16 cellular contexts compared by ENCODE assay signal in the genomic region with DNA sequence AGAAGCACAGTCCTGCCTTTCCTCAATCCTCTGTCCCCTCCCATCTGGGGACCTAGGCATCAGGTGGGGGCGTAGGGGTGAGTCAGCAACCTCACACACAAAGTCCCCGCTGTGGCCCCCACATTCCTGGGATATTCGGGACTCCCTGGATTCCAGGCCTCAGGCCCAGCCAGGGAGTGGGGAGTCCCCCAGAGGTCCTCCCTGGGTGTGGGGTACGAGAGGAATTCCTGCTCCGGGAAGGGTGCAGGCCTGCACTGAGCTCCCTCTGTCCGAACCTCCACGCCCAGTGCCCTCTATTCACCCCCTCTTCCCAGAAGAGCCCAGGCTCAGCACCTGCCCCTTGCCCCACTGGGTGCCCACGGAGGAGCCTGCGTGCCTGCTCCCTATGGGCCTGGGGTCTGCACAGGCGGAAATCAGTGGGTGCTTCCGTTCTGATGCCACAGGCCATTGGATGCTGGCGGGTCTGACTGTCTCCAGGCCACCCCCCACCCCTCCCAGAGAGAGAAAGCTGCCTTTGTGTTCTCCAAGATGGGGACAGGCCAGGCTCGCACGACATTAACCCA. TPM values are rescaled to one million over a fixed set of nuclear protein-coding genes. Genes with fewer than 3 reads are reported as not detected.
DNase-seq lines count a peak whose midpoint lies in the region; ATAC-seq and TF ChIP-seq lines count a peak whose summit lies in the region.
"Had no signal": no experiment of that assay in that cellular context is flagged by ENCODE, and none has a peak within 500 bp of the region (broad histone marks: within the 10 kb centered on the region; RNA-seq: fewer than 3 reads in every experiment).

No MANE protein-coding gene starts in this region.

- no peaks in the 10 kb centered on the region for H3K27me3 ChIP-seq in right cardiac atrium (ENCODE audit: control insufficient read depth, insufficient read depth)
- no peaks in the 10 kb centered on the region for H3K27me3 ChIP-seq in esophagus muscularis mucosa

- WGBS in right cardiac atrium, result 79% methylated on average over 14 of the region's 14 CpGs
- 70% methylated on average over 12 of the region's 14 CpGs for WGBS in esophagus muscularis mucosa

- TF ChIP-seq CTCF in esophagus muscularis mucosa (IDR thresholded peaks at IDR 0.05) (no peak), nephron (IDR thresholded peaks at IDR 0.05; ENCODE audit: unreplicated experiment in 3 of 3) (no peak)

- H3K27me3 Mint-ChIP-seq in nephron (ENCODE audit: low read depth), result peaks cover 18% of the 10 kb centered on the region

- H3K9me3 Mint-ChIP-seq in nephron, result no peaks in the 10 kb centered on the region
- H3K9me3 Mint-ChIP-seq: activated CD4-positive, alpha-beta T cell treated with anti-CD3 and anti-CD28 coated beads, Interleukin-2, amount 10 ng/mL, durations not matched to agents 7 days and 5 days; activated T-helper 17 cell treated with anti-CD3 and anti-CD28 coated beads, Interleukin-2, amount 50 U/mL, for 72 hours had no signal

- H3K4me1 Mint-ChIP-seq in nephron, result peaks cover 25% of the 10 kb centered on the region

- TF ChIP-seq POLR2A in esophagus muscularis mucosa (IDR thresholded peaks at IDR 0.05; ENCODE audit: low read depth), result no peak
- TF ChIP-seq POLR2A in GM18505 (IDR thresholded peaks at IDR 0.05; ENCODE audit: borderline replicate concordance, extremely low read depth, insufficient read depth, insufficient read length), result no peak

- H3K4me3 ChIP-seq in right cardiac atrium (ENCODE audit: low read length), result no peak overlapping the region
- peak overlapping the region in 1 of 4 donors; percentile 14 for H3K4me3 ChIP-seq in esophagus muscularis mucosa

- H3K36me3 ChIP-seq in esophagus muscularis mucosa, result no peaks in the 10 kb centered on the region

- H3K36me3 Mint-ChIP-seq in nephron (ENCODE audit: low read depth), result peaks cover 3% of the 10 kb centered on the region

- H3K9me3 ChIP-seq in right cardiac atrium (ENCODE audit: control insufficient read depth, low read length) (no peaks in the 10 kb centered on the region), esophagus muscularis mucosa (no peaks in the 10 kb centered on the region)

- H3K27ac Mint-ChIP-seq in nephron, result peak overlapping the region in 2 of 3 experiments; percentile 91 to 98
- H3K27ac Mint-ChIP-seq: activated CD4-positive, alpha-beta T cell treated with anti-CD3 and anti-CD28 coated beads, Interleukin-2, amount 10 ng/mL, durations not matched to agents 7 days and 5 days; T-helper 17 cell had no signal

- no peak overlapping the region for H3K27ac ChIP-seq in right cardiac atrium (ENCODE audit: low read length)
- peak overlapping the region; percentile 68 to 76 (median 72) for H3K27ac ChIP-seq in esophagus muscularis mucosa (replicated peaks in 1 of 4)
- H3K27ac ChIP-seq: epithelial cell of prostate had no signal

- peak overlapping the region in 2 of 3 experiments; percentile 76 to 83 for H3K4me3 Mint-ChIP-seq in nephron
- H3K4me3 Mint-ChIP-seq: activated CD4-positive, alpha-beta T cell treated with anti-CD3 and anti-CD28 coated beads, Interleukin-2, amount 10 ng/mL, durations not matched to agents 7 days and 5 days; activated T-helper 17 cell treated with anti-CD3 and anti-CD28 coated beads, Interleukin-2, amount 50 U/mL, for 72 hours; T-helper 17 cell had no signal

- ATAC-seq in right cardiac atrium, result peak; percentile 6 to 12
- ATAC-seq in left ventricle myocardium superior, result no peak
- no peak for ATAC-seq in GM21576 (IDR thresholded peaks at IDR 0.05; ENCODE audit: unreplicated experiment)
- no peak for ATAC-seq in GM18505 (IDR thresholded peaks at IDR 0.05; ENCODE audit: unreplicated experiment)
- ATAC-seq: activated T-helper 17 cell treated with anti-CD3 and anti-CD28 coated beads, Interleukin-2, amount 50 U/mL, for 72 hours; T-helper 17 cell had no signal

- H3K4me1 ChIP-seq in right cardiac atrium (ENCODE audit: control insufficient read depth, insufficient read depth, low read length) (peaks cover 5% of the 10 kb centered on the region), esophagus muscularis mucosa (peaks cover 13 to 58% (median 43%) of the 10 kb centered on the region in 4 donors)

- no peak for TF ChIP-seq EP300 in esophagus muscularis mucosa (IDR thresholded peaks at IDR 0.05)

- DNase-seq in right cardiac atrium (no peak), left ventricle myocardium superior (no peak), esophagus muscularis mucosa (ENCODE audit: extremely low spot score) (no peak), NCI-H524 (lab: John Stamatoyannopoulos, UW) (no peak), GM19240 (ENCODE audit: insufficient read length, low spot score) (no peak)
- DNase-seq: 8988T; activated CD4-positive, alpha-beta T cell treated with anti-CD3 and anti-CD28 coated beads, Interleukin-2, amount 10 ng/mL, durations not matched to agents 7 days and 5 days; NCI-H1105; NCI-H524 treated with DMSO at 0.1 percent for 48 hours; small intestine; T-helper 17 cell had no signal

- intact Hi-C loops in right cardiac atrium (cut with DNase I) (no loop called here), left ventricle myocardium superior (cut with micrococcal nuclease) (no loop called here), esophagus muscularis mucosa (cut with DNase I) (no loop called here)

RNA-seq across cellular contexts. Expression of a gene that starts 3.4 kb away (rescaled TPM):
- total RNA-seq in right cardiac atrium (10 to 100 TPM; 12.4 to 15.9 (median 14.1) TPM), left ventricle myocardium superior (10.5 TPM), esophagus muscularis mucosa (10 to 100 TPM; 31.6 to 67.9 (median 46.9) TPM)
- 17.6 TPM for polyA plus RNA-seq in right cardiac atrium

RNA-seq across cellular contexts. Expression of a gene that starts 16.8 kb away (rescaled TPM):
- 10 to 100 TPM; 41.4 to 50.6 (median 45.7) TPM for total RNA-seq in right cardiac atrium
- 65.0 TPM for polyA plus RNA-seq in right cardiac atrium
- total RNA-seq in left ventricle myocardium superior, result 38.6 TPM
- total RNA-seq in esophagus muscularis mucosa, result 10 to 100 TPM; 33.2 to 61.3 (median 47.8) TPM

RNA-seq across cellular contexts. Expression of a gene that starts 24.3 kb away (rescaled TPM):
- total RNA-seq in right cardiac atrium, result under 1 TPM in 3 of 4 donors, not detected in 1; 0.23 to 0.29 (median 0.28) TPM
- polyA plus RNA-seq in right cardiac atrium, result 0.34 TPM
- total RNA-seq in left ventricle myocardium superior, result 0.20 TPM
- total RNA-seq in esophagus muscularis mucosa, result under 1 TPM; 0.13 to 0.42 (median 0.25) TPM

RNA-seq across cellular contexts. Expression of a gene that starts 33.8 kb away (rescaled TPM):
- total RNA-seq in right cardiac atrium, result 10 to 100 TPM in 1 of 4 donors, 1 to 10 TPM in 3; 4.6 to 15.4 (median 7.1) TPM
- polyA plus RNA-seq in right cardiac atrium, result 7.9 TPM
- total RNA-seq in left ventricle myocardium superior, result 5.1 TPM
- 10 to 100 TPM in 3 of 4 donors, 1 to 10 TPM in 1; 7.5 to 45.7 (median 18.4) TPM for total RNA-seq in esophagus muscularis mucosa

RNA-seq across cellular contexts. Expression of a gene that starts 39.8 kb away (rescaled TPM):
- total RNA-seq in right cardiac atrium, result 10 to 100 TPM; 11.5 to 15.4 (median 13.0) TPM
- 11.6 TPM for polyA plus RNA-seq in right cardiac atrium
- total RNA-seq in left ventricle myocardium superior, result 12.2 TPM
- total RNA-seq in esophagus muscularis mucosa, result 10 to 100 TPM in 3 of 4 donors, 1 to 10 TPM in 1; 10.0 to 18.6 (median 16.6) TPM

Comparison
In these comparisons a context has a peak if more than half of its experiments do, and no peak if none do; other contexts are left out.
1. ATAC-seq: peak in right cardiac atrium (2 of 2); none in left ventricle myocardium superior (single experiment), GM21576 (single experiment) and GM18505 (single experiment).